ENCODE assay signal across 12 cellular contexts in genomic region chr12:1277905-1278304, GRCh38.
DNase-seq lines count a peak whose midpoint lies in the region; ATAC-seq, FAIRE-seq and TF ChIP-seq lines count a peak whose summit lies in the region.
"Had no signal": no experiment of that assay in that cellular context is flagged by ENCODE, and none has a peak within 500 bp of the region (broad histone marks: within the 10 kb centered on the region; RNA-seq: fewer than 3 reads in every experiment).

No MANE protein-coding gene starts in this region.

- no peak overlapping the region for H3K27ac ChIP-seq in upper lobe of right lung
- H3K27ac ChIP-seq: adrenal gland had no signal

- H3K27me3 ChIP-seq in upper lobe of right lung: no peaks in the 10 kb centered on the region
- H3K27me3 ChIP-seq: adrenal gland had no signal

- H3K36me3 Mint-ChIP-seq in effector memory CD8-positive, alpha-beta T cell (ENCODE audit: insufficient read depth): no peaks in the 10 kb centered on the region

- no peak for FAIRE-seq in HTR-8/SVneo (lab: Jason Lieb, UNC)

- H3K4me1 Mint-ChIP-seq in effector memory CD8-positive, alpha-beta T cell (ENCODE audit: low read depth in 2 of 2): peaks cover 0 to 11% of the 10 kb centered on the region in 2 donors

- ATAC-seq in effector memory CD8-positive, alpha-beta T cell (replicated peaks): peak; percentile 92
- peak; percentile 69 for ATAC-seq in upper lobe of right lung
- ATAC-seq in GM21515 (IDR thresholded peaks at IDR 0.05; ENCODE audit: unreplicated experiment): no peak
- ATAC-seq: Panc1 had no signal

- no peaks in the 10 kb centered on the region for H3K27me3 Mint-ChIP-seq in effector memory CD8-positive, alpha-beta T cell

- no peak overlapping the region for H3K4me3 ChIP-seq in upper lobe of right lung
- H3K4me3 ChIP-seq: adrenal gland had no signal

- H3K27ac Mint-ChIP-seq in effector memory CD8-positive, alpha-beta T cell: peak overlapping the region; percentile 10 to 93

- DNase-seq in stimulated activated naive CD4-positive, alpha-beta T cell (lab: John Stamatoyannopoulos, UW): peak; percentile 6 to 67 (median 53)
- no peak for DNase-seq in stimulated activated naive CD4-positive, alpha-beta T cell treated with Interleukin-2 at 50 U/mL for 16 hours (lab: John Stamatoyannopoulos, UW)
- DNase-seq in SIG-M5 (lab: John Stamatoyannopoulos, UW): peak; percentile 46
- peak; percentile 13 to 32 (median 17) for DNase-seq in effector memory CD8-positive, alpha-beta T cell
- DNase-seq in upper lobe of right lung: no peak
- no peak for DNase-seq in HTR-8/SVneo (ENCODE audit: insufficient read length, low spot score)
- DNase-seq in nucleus accumbens (lab: John Stamatoyannopoulos, UW): no peak
- DNase-seq: adrenal gland; effector CD4-positive, alpha-beta T cell; NCI-H1092 had no signal

- no peaks in the 10 kb centered on the region for H3K9me3 ChIP-seq in upper lobe of right lung
- H3K9me3 ChIP-seq: adrenal gland had no signal

- intact Hi-C loops in upper lobe of right lung (cut with DNase I): no loop called here

- no peak overlapping the region for H3K4me3 Mint-ChIP-seq in effector memory CD8-positive, alpha-beta T cell

- H3K4me1 ChIP-seq in upper lobe of right lung: no peaks in the 10 kb centered on the region
- H3K4me1 ChIP-seq: adrenal gland had no signal

- H3K9me3 Mint-ChIP-seq in effector memory CD8-positive, alpha-beta T cell: no peaks in the 10 kb centered on the region

- no peaks in the 10 kb centered on the region for H3K36me3 ChIP-seq in upper lobe of right lung
- H3K36me3 ChIP-seq: adrenal gland had no signal

- TF ChIP-seq CTCF in upper lobe of right lung (IDR thresholded peaks at IDR 0.05): no peak

Comparison
In these comparisons a context has a peak if more than half of its experiments do, and no peak if none do; other contexts are left out.
1. DNase-seq: peak in stimulated activated naive CD4-positive, alpha-beta T cell (6 of 6), SIG-M5 (single experiment) and effector memory CD8-positive, alpha-beta T cell (3 of 3); none in stimulated activated naive CD4-positive, alpha-beta T cell treated with Interleukin-2 at 50 U/mL for 16 hours (single experiment), upper lobe of right lung (single experiment), HTR-8/SVneo (single experiment) and nucleus accumbens (0 of 56).